16 cellular contexts compared by ENCODE assay signal in genomic region chr15:96538506-96538905, GRCh38.
DNase-seq lines count a peak whose midpoint lies in the region; ATAC-seq and TF ChIP-seq lines count a peak whose summit lies in the region.
"Had no signal": no experiment of that assay in that cellular context is flagged by ENCODE, and none has a peak within 500 bp of the region (broad histone marks: within the 10 kb centered on the region; RNA-seq: fewer than 3 reads in every experiment).

No MANE protein-coding gene starts in this region.

- H2AFZ ChIP-seq in neural progenitor cell (replicated peaks) = peak overlapping the region; percentile 59

- H4K20me1 ChIP-seq in neural progenitor cell (ENCODE audit: low read depth) = no peaks in the 10 kb centered on the region
- H4K20me1 ChIP-seq: BLaER1 had no signal

- intact Hi-C loops in aorta (cut with DNase I) = no loop called here
- intact Hi-C loops in activated CD4-positive, alpha-beta memory T cell treated with anti-CD3 and anti-CD28 coated beads for 36 hours (cut with micrococcal nuclease) = no loop called here

- peak overlapping the region; percentile 12 for H3K27ac Mint-ChIP-seq in neural progenitor cell
- no peak overlapping the region for H3K27ac Mint-ChIP-seq in activated CD4-positive, alpha-beta memory T cell treated with anti-CD3 and anti-CD28 coated beads for 36 hours
- H3K27ac Mint-ChIP-seq: B cell; CD4-positive, CD25-positive, alpha-beta regulatory T cell; CD8-positive, alpha-beta T cell; HFFc6 had no signal

- TF ChIP-seq CTCF in neural progenitor cell (IDR thresholded peaks at IDR 0.05) = no peak

- H3K4me1 ChIP-seq in HAP-1 (peaks cover 16% of the 10 kb centered on the region), ectodermal cell (ENCODE audit: control insufficient read depth, insufficient read depth, low read length) (peaks cover 20% of the 10 kb centered on the region), neural progenitor cell (peaks cover 73% of the 10 kb centered on the region), aorta (ENCODE audit: control insufficient read depth in 1 of 2, insufficient read depth in 2 of 2, low read length in 2 of 2) (no peaks in the 10 kb centered on the region)
- H3K4me1 ChIP-seq: BLaER1 had no signal

- POLR2A ChIA-PET in activated CD4-positive, alpha-beta memory T cell treated with anti-CD3 and anti-CD28 coated beads for 36 hours (lab: Charles Lee) = no interaction called here

- H3K4me3 Mint-ChIP-seq in neural progenitor cell = no peak overlapping the region
- no peak overlapping the region for H3K4me3 Mint-ChIP-seq in activated CD4-positive, alpha-beta memory T cell treated with anti-CD3 and anti-CD28 coated beads for 36 hours
- H3K4me3 Mint-ChIP-seq: B cell; CD4-positive, CD25-positive, alpha-beta regulatory T cell; CD8-positive, alpha-beta T cell; H9; HFFc6 had no signal

- peak; percentile 74 to 93 for DNase-seq in HAP-1 (ENCODE audit: low spot score in 2 of 2)
- peak; percentile 56 for DNase-seq in neural progenitor cell (ENCODE audit: low spot score)
- no peak for DNase-seq in aorta
- no peak for DNase-seq in T-helper 9 cell
- DNase-seq in activated CD4-positive, alpha-beta memory T cell treated with anti-CD3 and anti-CD28 coated beads for 36 hours = no peak
- DNase-seq: CD4-positive, CD25-positive, alpha-beta regulatory T cell; CD8-positive, alpha-beta T cell; DMS 273 treated with DMSO at 0.1 percent for 48 hours; DMS53; DMS79 treated with DMSO at 0.1 percent for 48 hours; H9; HFFc6 had no signal

- CTCF ChIA-PET in activated CD4-positive, alpha-beta memory T cell treated with anti-CD3 and anti-CD28 coated beads for 36 hours (lab: Charles Lee) = no interaction called here

- 67 to 75% methylated on average over 3 of the region's 3 CpGs for WGBS in ectodermal cell, 2 experiments
- 68 to 69% methylated on average over 3 of the region's 3 CpGs for WGBS in aorta, 2 donors

- no peaks in the 10 kb centered on the region for H3K36me3 Mint-ChIP-seq in neural progenitor cell
- H3K36me3 Mint-ChIP-seq in activated CD4-positive, alpha-beta memory T cell treated with anti-CD3 and anti-CD28 coated beads for 36 hours = no peaks in the 10 kb centered on the region
- H3K36me3 Mint-ChIP-seq: CD4-positive, CD25-positive, alpha-beta regulatory T cell; CD8-positive, alpha-beta T cell had no signal

- no peaks in the 10 kb centered on the region for H3K79me2 ChIP-seq in neural progenitor cell (ENCODE audit: low read depth)

- no peak for ATAC-seq in aorta (ENCODE audit: low FRiP score)
- ATAC-seq: CD8-positive, alpha-beta T cell had no signal

- H3F3A ChIP-seq in neural progenitor cell (ENCODE audit: low read depth) = peaks cover 44% of the 10 kb centered on the region

- H3K4me2 ChIP-seq in neural progenitor cell = peak overlapping the region; percentile 61
- H3K4me2 ChIP-seq: BLaER1 had no signal

- peaks cover 47% of the 10 kb centered on the region for H3K4me1 Mint-ChIP-seq in neural progenitor cell
- H3K4me1 Mint-ChIP-seq in activated CD4-positive, alpha-beta memory T cell treated with anti-CD3 and anti-CD28 coated beads for 36 hours (ENCODE audit: low read depth) = no peaks in the 10 kb centered on the region
- H3K4me1 Mint-ChIP-seq: B cell; CD4-positive, CD25-positive, alpha-beta regulatory T cell had no signal

- H3K4me3 ChIP-seq in HAP-1 (no peak overlapping the region), ectodermal cell (ENCODE audit: insufficient read depth, low read depth, low read length) (no peak overlapping the region), neural progenitor cell (peak overlapping the region; percentile 24), aorta (ENCODE audit: low read length in 2 of 2) (no peak overlapping the region)
- H3K4me3 ChIP-seq: BLaER1 had no signal

- in situ Hi-C loops in HAP-1 (cut with MboI; ENCODE audit: low sequenced_read_pairs) = no loop called here

- H3K27me3 Mint-ChIP-seq in neural progenitor cell (ENCODE audit: insufficient read depth, low read depth) = peaks cover 11% of the 10 kb centered on the region
- no peaks in the 10 kb centered on the region for H3K27me3 Mint-ChIP-seq in activated CD4-positive, alpha-beta memory T cell treated with anti-CD3 and anti-CD28 coated beads for 36 hours
- H3K27me3 Mint-ChIP-seq: B cell; CD4-positive, CD25-positive, alpha-beta regulatory T cell had no signal

- H3K9ac ChIP-seq in neural progenitor cell = no peak overlapping the region
- H3K9ac ChIP-seq: BLaER1 had no signal

- peaks cover 2% of the 10 kb centered on the region for H3K9me3 Mint-ChIP-seq in neural progenitor cell
- H3K9me3 Mint-ChIP-seq in activated CD4-positive, alpha-beta memory T cell treated with anti-CD3 and anti-CD28 coated beads for 36 hours = no peaks in the 10 kb centered on the region
- H3K9me3 Mint-ChIP-seq: CD8-positive, alpha-beta T cell; H9 had no signal

- H3K27ac ChIP-seq in ectodermal cell (ENCODE audit: insufficient read depth, low read depth, low read length, poor library complexity, severe bottlenecking) (peak overlapping the region; percentile 63), neural progenitor cell (peak overlapping the region; percentile 92), aorta (ENCODE audit: low read depth in 1 of 2, low read length in 2 of 2) (no peak overlapping the region)
- H3K27ac ChIP-seq: BLaER1, C4-2B had no signal

- H3K36me3 ChIP-seq in HAP-1 (replicated peaks) (no peaks in the 10 kb centered on the region), ectodermal cell (ENCODE audit: control insufficient read depth, insufficient read depth, low read length) (no peaks in the 10 kb centered on the region), neural progenitor cell (no peaks in the 10 kb centered on the region), aorta (ENCODE audit: control insufficient read depth in 1 of 2, insufficient read depth in 2 of 2, low read length in 1 of 2) (no peaks in the 10 kb centered on the region)
- H3K36me3 ChIP-seq: BLaER1 had no signal

- H3K9me3 ChIP-seq in HAP-1 (no peaks in the 10 kb centered on the region), ectodermal cell (ENCODE audit: control insufficient read depth, low read length) (no peaks in the 10 kb centered on the region), neural progenitor cell (ENCODE audit: low read depth) (no peaks in the 10 kb centered on the region), aorta (ENCODE audit: control insufficient read depth, low read length) (no peaks in the 10 kb centered on the region)
- H3K9me3 ChIP-seq: BLaER1 had no signal

- peaks cover 8% of the 10 kb centered on the region; the same call in 1 of the 2 replicates for H3K27me3 ChIP-seq in HAP-1 (ENCODE audit: low read depth)
- no peaks in the 10 kb centered on the region for H3K27me3 ChIP-seq in ectodermal cell (ENCODE audit: control insufficient read depth, insufficient read depth, low read length, poor library complexity, severe bottlenecking)
- H3K27me3 ChIP-seq in neural progenitor cell = no peaks in the 10 kb centered on the region
- no peaks in the 10 kb centered on the region for H3K27me3 ChIP-seq in aorta (ENCODE audit: control insufficient read depth in 1 of 2, insufficient read depth in 2 of 2, low read length in 1 of 2)
- H3K27me3 ChIP-seq: BLaER1 had no signal

Comparison
In these comparisons a context has a peak if more than half of its experiments do, and no peak if none do; other contexts are left out.
1. DNase-seq: peak in HAP-1 (2 of 2) and neural progenitor cell (single experiment); none in aorta (0 of 2), T-helper 9 cell (single experiment) and activated CD4-positive, alpha-beta memory T cell treated with anti-CD3 and anti-CD28 coated beads for 36 hours (single experiment).
2. H3K27ac ChIP-seq: peak in ectodermal cell (single experiment) and neural progenitor cell (single experiment); none in aorta (0 of 2).